In genomic region chr22:46961591-46962290, GRCh38 we compare ENCODE assay signal across 21 cellular contexts.
DNase-seq lines count a peak whose midpoint lies in the region; ATAC-seq and TF ChIP-seq lines count a peak whose summit lies in the region.
"Had no signal": no experiment of that assay in that cellular context is flagged by ENCODE, and none has a peak within 500 bp of the region (broad histone marks: within the 10 kb centered on the region; RNA-seq: fewer than 3 reads in every experiment).

No MANE protein-coding gene starts in this region.

- no peaks in the 10 kb centered on the region for H3K9me3 ChIP-seq in neutrophil
- H3K9me3 ChIP-seq: BLaER1, Caco-2 had no signal

- H3K27ac Mint-ChIP-seq in natural killer cell: peak overlapping the region; percentile 26 to 80
- no peak overlapping the region for H3K27ac Mint-ChIP-seq in natural killer cell treated with Interleukin-12 subunit alpha and Interleukin-12 subunit beta and Interleukin-15 and Interleukin-18, amount 100 ng/mL, for 72 hours
- H3K27ac Mint-ChIP-seq: HFFc6 had no signal

- H3K4me3 ChIP-seq in neutrophil (ENCODE audit: low read depth in 1 of 2, low read length in 1 of 2): peak overlapping the region in 1 of 2 experiments; percentile 32
- H3K4me3 ChIP-seq: BLaER1 had no signal

- peak in 2 of 3 experiments; percentile 9 to 12 for DNase-seq in NCI-H1417 (lab: John Stamatoyannopoulos, UW)
- DNase-seq in NCI-H1417 treated with DMSO at 0.1 percent for 48 hours (lab: John Stamatoyannopoulos, UW): no peak
- DNase-seq in natural killer cell: no peak
- no peak for DNase-seq in natural killer cell treated with Interleukin-12 subunit alpha and Interleukin-12 subunit beta and Interleukin-15 and Interleukin-18, amount 100 ng/mL, for 72 hours (ENCODE audit: low spot score)
- no peak for DNase-seq in ureter (ENCODE audit: low spot score)
- DNase-seq in posterior vena cava (ENCODE audit: low spot score): no peak
- DNase-seq: ACHN; Caco-2; CD4-positive, alpha-beta memory T cell; DMS 273 treated with DMSO at 0.1 percent for 48 hours; DMS79 treated with DMSO at 0.1 percent for 48 hours; H9; HFFc6; Kasumi-1; NCI-H187 treated with DMSO at 0.1 percent for 48 hours; NCI-H2171 treated with DMSO at 0.1 percent for 48 hours; NCI-H526 treated with DMSO at 0.1 percent for 48 hours had no signal

- no peaks in the 10 kb centered on the region for H3K27me3 Mint-ChIP-seq in natural killer cell (ENCODE audit: low read depth in 2 of 2)
- no peaks in the 10 kb centered on the region for H3K27me3 Mint-ChIP-seq in natural killer cell treated with Interleukin-12 subunit alpha and Interleukin-12 subunit beta and Interleukin-15 and Interleukin-18, amount 100 ng/mL, for 72 hours
- H3K27me3 Mint-ChIP-seq: CD4-positive, alpha-beta memory T cell had no signal

- no peaks in the 10 kb centered on the region for H3K9me3 Mint-ChIP-seq in natural killer cell
- H3K9me3 Mint-ChIP-seq in natural killer cell treated with Interleukin-12 subunit alpha and Interleukin-12 subunit beta and Interleukin-15 and Interleukin-18, amount 100 ng/mL, for 72 hours: no peaks in the 10 kb centered on the region
- H3K9me3 Mint-ChIP-seq: CD4-positive, alpha-beta memory T cell; H9; HFFc6 had no signal

- H3K4me1 Mint-ChIP-seq in natural killer cell: peaks cover 38 to 42% of the 10 kb centered on the region in 2 donors
- peaks cover 4 to 18% of the 10 kb centered on the region in 2 donors for H3K4me1 Mint-ChIP-seq in natural killer cell treated with Interleukin-12 subunit alpha and Interleukin-12 subunit beta and Interleukin-15 and Interleukin-18, amount 100 ng/mL, for 72 hours (ENCODE audit: low read depth in 2 of 2)

- intact Hi-C loops in natural killer cell (cut with micrococcal nuclease) (no loop called here), posterior vena cava (cut with DNase I) (no loop called here)

- ATAC-seq in natural killer cell (peak in 1 of 3 donors; percentile 26), GM18517 (IDR thresholded peaks at IDR 0.05; ENCODE audit: unreplicated experiment) (no peak)
- no peak for ATAC-seq in natural killer cell treated with Interleukin-12 subunit alpha and Interleukin-12 subunit beta and Interleukin-15 and Interleukin-18, amount 100 ng/mL, for 72 hours

- TF ChIP-seq CTCF in natural killer cell (IDR thresholded peaks at IDR 0.05): no peak
- TF ChIP-seq CTCF in neutrophil (IDR thresholded peaks at IDR 0.05): no peak

- H3K27me3 ChIP-seq in neutrophil: peaks cover 8% of the 10 kb centered on the region
- H3K27me3 ChIP-seq: BLaER1 had no signal

- peaks cover 16 to 24% of the 10 kb centered on the region in 2 experiments for H3K4me1 ChIP-seq in neutrophil (ENCODE audit: control insufficient read depth in 1 of 2, insufficient read depth in 1 of 2, low read depth in 1 of 2, low read length in 1 of 2)
- H3K4me1 ChIP-seq: Caco-2 had no signal

- no peaks in the 10 kb centered on the region for H3K36me3 Mint-ChIP-seq in natural killer cell
- H3K36me3 Mint-ChIP-seq in natural killer cell treated with Interleukin-12 subunit alpha and Interleukin-12 subunit beta and Interleukin-15 and Interleukin-18, amount 100 ng/mL, for 72 hours: no peaks in the 10 kb centered on the region

- H3K27ac ChIP-seq in neutrophil: peak overlapping the region; percentile 83
- H3K27ac ChIP-seq: 22Rv1, BLaER1 had no signal

- H3K4me3 Mint-ChIP-seq in natural killer cell: no peak overlapping the region
- H3K4me3 Mint-ChIP-seq in natural killer cell treated with Interleukin-12 subunit alpha and Interleukin-12 subunit beta and Interleukin-15 and Interleukin-18, amount 100 ng/mL, for 72 hours: no peak overlapping the region
- H3K4me3 Mint-ChIP-seq: CD4-positive, alpha-beta memory T cell; H9; HFFc6 had no signal

- peaks cover 5% of the 10 kb centered on the region for H3K36me3 ChIP-seq in neutrophil

Comparison
In these comparisons a context has a peak if more than half of its experiments do, and no peak if none do; other contexts are left out.
1. DNase-seq: peak in NCI-H1417 (2 of 3); none in NCI-H1417 treated with DMSO at 0.1 percent for 48 hours (single experiment), natural killer cell (single experiment), natural killer cell treated with Interleukin-12 subunit alpha and Interleukin-12 subunit beta and Interleukin-15 and Interleukin-18, amount 100 ng/mL, for 72 hours (single experiment), ureter (single experiment) and posterior vena cava (single experiment).
2. H3K27ac Mint-ChIP-seq: peak in natural killer cell (2 of 2); none in natural killer cell treated with Interleukin-12 subunit alpha and Interleukin-12 subunit beta and Interleukin-15 and Interleukin-18, amount 100 ng/mL, for 72 hours (0 of 2).